20 cellular contexts compared by ENCODE assay signal in the genomic region with DNA sequence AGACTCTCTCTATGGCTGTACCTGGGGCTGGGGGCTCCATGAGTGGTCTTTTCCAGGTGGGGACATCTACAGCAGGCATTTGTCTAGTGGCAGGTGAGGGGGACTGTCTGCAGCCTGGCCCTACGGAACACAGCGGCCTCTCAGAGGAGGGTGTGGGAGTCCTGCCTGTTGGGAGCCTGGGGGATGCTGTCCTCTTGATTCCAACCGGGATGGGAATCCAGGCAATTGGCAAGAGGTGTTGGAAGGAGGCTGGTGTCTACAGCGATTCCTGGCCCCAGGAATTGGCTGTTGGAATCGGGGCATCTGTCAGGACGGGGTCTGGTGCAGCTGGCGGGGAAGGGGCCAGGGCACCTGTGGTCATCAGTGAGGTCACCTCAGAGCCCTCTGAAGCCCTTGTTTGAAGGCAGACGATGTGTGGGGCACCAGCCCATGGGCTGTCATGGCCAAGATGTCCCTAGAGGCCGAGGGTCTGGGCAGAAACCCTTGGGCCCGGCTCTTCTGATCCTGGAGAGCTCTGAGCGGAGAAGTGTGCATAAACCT.
DNase-seq lines count a peak whose midpoint lies in the region; ATAC-seq and TF ChIP-seq lines count a peak whose summit lies in the region.
"Had no signal": no experiment of that assay in that cellular context is flagged by ENCODE, and none has a peak within 500 bp of the region (broad histone marks: within the 10 kb centered on the region; RNA-seq: fewer than 3 reads in every experiment).

No MANE protein-coding gene starts in this region.

- H2AFZ ChIP-seq in mammary epithelial cell (ENCODE audit: low read depth, low read length), result no peak overlapping the region

- H3K4me3 ChIP-seq in heart right ventricle (no peak overlapping the region), aorta (ENCODE audit: low read length in 2 of 2) (no peak overlapping the region), gastroesophageal sphincter (no peak overlapping the region), mammary epithelial cell (replicated peaks in 1 of 3; ENCODE audit: insufficient read depth in 1 of 3, low read depth in 2 of 3, low read length in 3 of 3) (no peak overlapping the region)
- H3K4me3 ChIP-seq: BLaER1, SJCRH30 had no signal

- no peak overlapping the region for H3K27ac ChIP-seq in heart right ventricle
- H3K27ac ChIP-seq in aorta (ENCODE audit: low read depth in 1 of 2, low read length in 2 of 2), result no peak overlapping the region
- H3K27ac ChIP-seq in gastroesophageal sphincter, result no peak overlapping the region
- H3K27ac ChIP-seq in mammary epithelial cell (ENCODE audit: insufficient read depth, low read depth, low read length), result no peak overlapping the region
- H3K27ac ChIP-seq: BLaER1, RWPE1, SJCRH30 had no signal

- H4K20me1 ChIP-seq in mammary epithelial cell (ENCODE audit: insufficient read depth, low read length), result no peaks in the 10 kb centered on the region
- H4K20me1 ChIP-seq: BLaER1 had no signal

- H3K27me3 ChIP-seq in heart right ventricle (peaks cover 0 to 4% (median 0%) of the 10 kb centered on the region in 7 donors), aorta (ENCODE audit: control insufficient read depth in 1 of 2, insufficient read depth in 2 of 2, low read length in 1 of 2) (no peaks in the 10 kb centered on the region), gastroesophageal sphincter (peaks cover 16% of the 10 kb centered on the region), mammary epithelial cell (ENCODE audit: insufficient read depth, low read length) (no peaks in the 10 kb centered on the region)
- H3K27me3 ChIP-seq: BLaER1, SJCRH30 had no signal

- no peaks in the 10 kb centered on the region for H3K27me3 Mint-ChIP-seq in chondrocyte (ENCODE audit: low read depth)

- H3K36me3 ChIP-seq in heart right ventricle (no peaks in the 10 kb centered on the region), aorta (ENCODE audit: control insufficient read depth in 1 of 2, insufficient read depth in 2 of 2, low read length in 1 of 2) (no peaks in the 10 kb centered on the region), gastroesophageal sphincter (no peaks in the 10 kb centered on the region), mammary epithelial cell (ENCODE audit: insufficient read depth, low read length) (no peaks in the 10 kb centered on the region)
- H3K36me3 ChIP-seq: BLaER1, SJCRH30 had no signal

- H3K4me1 ChIP-seq in heart right ventricle (no peaks in the 10 kb centered on the region), aorta (ENCODE audit: control insufficient read depth in 1 of 2, insufficient read depth in 2 of 2, low read length in 2 of 2) (no peaks in the 10 kb centered on the region), gastroesophageal sphincter (no peaks in the 10 kb centered on the region), mammary epithelial cell (ENCODE audit: insufficient read depth, low read length) (no peaks in the 10 kb centered on the region)
- H3K4me1 ChIP-seq: BLaER1, SJCRH30 had no signal

- CTCF ChIA-PET in mammary epithelial cell (lab: Charles Lee; ENCODE audit: low non-redundant PET), result no interaction called here

- in situ Hi-C loops in mammary epithelial cell (cut with MboI; ENCODE audit: low sequenced_read_pairs in 2 of 2), result no loop called here

- no peak overlapping the region for H3K4me3 Mint-ChIP-seq in chondrocyte (ENCODE audit: unreplicated experiment)
- H3K4me3 Mint-ChIP-seq: CD4-positive, CD25-positive, alpha-beta regulatory T cell had no signal

- no peaks in the 10 kb centered on the region for H3K36me3 Mint-ChIP-seq in chondrocyte (ENCODE audit: low read depth)
- H3K36me3 Mint-ChIP-seq: CD4-positive, CD25-positive, alpha-beta regulatory T cell had no signal

- peaks cover 0 to 16% (median 0%) of the 10 kb centered on the region in 11 donors for H3K9me3 ChIP-seq in heart right ventricle
- H3K9me3 ChIP-seq in aorta (ENCODE audit: control insufficient read depth, low read length), result no peaks in the 10 kb centered on the region
- peaks cover 0 to 17% (median 0%) of the 10 kb centered on the region in 3 donors for H3K9me3 ChIP-seq in gastroesophageal sphincter
- peaks cover 30% of the 10 kb centered on the region for H3K9me3 ChIP-seq in mammary epithelial cell (replicated peaks; ENCODE audit: insufficient read depth, low read length)
- H3K9me3 ChIP-seq: BLaER1, SJCRH30 had no signal

- no peaks in the 10 kb centered on the region for H3K4me1 Mint-ChIP-seq in chondrocyte (ENCODE audit: low read depth)

- ATAC-seq in left cardiac atrium, result no peak
- ATAC-seq in heart right ventricle, result no peak
- ATAC-seq in aorta (ENCODE audit: low FRiP score), result no peak
- no peak for ATAC-seq in gastroesophageal sphincter
- ATAC-seq: HCT116, Panc1 had no signal

- no peak overlapping the region for H3K4me2 ChIP-seq in mammary epithelial cell (ENCODE audit: insufficient read depth, low read depth, low read length)
- H3K4me2 ChIP-seq: BLaER1 had no signal

- H3K9ac ChIP-seq in mammary epithelial cell (ENCODE audit: insufficient read depth, low read length), result no peak overlapping the region
- H3K9ac ChIP-seq: BLaER1 had no signal

- dilution Hi-C loops in mammary epithelial cell (cut with HindIII; ENCODE audit: low sequenced_read_pairs), result no loop called here

- 68 to 75% methylated on average over 11 of the region's 11 CpGs for WGBS in heart right ventricle, 2 donors
- 69 to 78% methylated on average over 11 of the region's 11 CpGs for whole genome bisulfite sequencing in aorta, 2 donors
- 83% methylated on average over 6 of the region's 11 CpGs; no CpG with 5 or more reads in 1 of the 2 donors for WGBS in gastroesophageal sphincter (ENCODE audit: low coverage in 1 of 2), 2 donors
- 63% methylated on average over 8 of the region's 11 CpGs for WGBS in mammary epithelial cell (ENCODE audit: low coverage, missing lambda C conversion rate)

- BruUV-seq in mammary epithelial cell (replicated peaks; lab: Mats Ljungman, UMichigan), result no TSS peak

- intact Hi-C loops in left cardiac atrium (cut with DNase I) (no loop called here), heart right ventricle (cut with DNase I) (no loop called here), posterior vena cava (cut with DNase I) (no loop called here), aorta (cut with DNase I) (no loop called here), mammary epithelial cell (cut with micrococcal nuclease) (no loop called here)

- no peaks in the 10 kb centered on the region for H3K79me2 ChIP-seq in mammary epithelial cell (ENCODE audit: insufficient read depth, low read length)

- TF ChIP-seq CTCF in heart right ventricle (IDR thresholded peaks at IDR 0.05), result no peak
- no peak for TF ChIP-seq CTCF in chondrocyte (IDR thresholded peaks at IDR 0.05)
- TF ChIP-seq CTCF in gastroesophageal sphincter (IDR thresholded peaks at IDR 0.05), result no peak
- no peak for TF ChIP-seq CTCF in mammary epithelial cell (conservative IDR thresholded peaks at IDR 0.05 in 1 of 2, IDR thresholded peaks at IDR 0.05 in 1 of 2; ENCODE audit: extremely low read depth in 1 of 2, insufficient read depth in 1 of 2, low read depth in 1 of 2, low read length in 2 of 2)

- peaks cover 35% of the 10 kb centered on the region for H3K9me3 Mint-ChIP-seq in chondrocyte (ENCODE audit: low read depth)

- TF ChIP-seq POLR2A in gastroesophageal sphincter (IDR thresholded peaks at IDR 0.05), result no peak

- DNase-seq in left cardiac atrium (peak; percentile 4), heart right ventricle (no peak), chondrocyte (ENCODE audit: low spot score) (peak; percentile 59), posterior vena cava (ENCODE audit: low spot score) (peak; percentile 64), aorta (peak; percentile 30 to 37), mammary epithelial cell (no peak)
- DNase-seq: CD4-positive, CD25-positive, alpha-beta regulatory T cell; Karpas-422; NCI-H1092; NCI-H1417 treated with DMSO at 0.1 percent for 48 hours; NCI-H1694 treated with DMSO at 0.1 percent for 48 hours; NCI-H2081; NCI-H2227 treated with DMSO at 0.1 percent for 48 hours; NCI-H526 treated with DMSO at 0.1 percent for 48 hours; SJCRH30 had no signal

- TF ChIP-seq EP300 in gastroesophageal sphincter (IDR thresholded peaks at IDR 0.05), result no peak

- H3K27ac Mint-ChIP-seq in chondrocyte (ENCODE audit: unreplicated experiment), result no peak overlapping the region

Comparison
In these comparisons a context has a peak if more than half of its experiments do, and no peak if none do; other contexts are left out.
1. DNase-seq: peak in left cardiac atrium (single experiment), chondrocyte (single experiment), posterior vena cava (single experiment) and aorta (2 of 2); none in heart right ventricle (0 of 2) and mammary epithelial cell (single experiment).